ENCODE assay signal across 24 cellular contexts in the genomic region with DNA sequence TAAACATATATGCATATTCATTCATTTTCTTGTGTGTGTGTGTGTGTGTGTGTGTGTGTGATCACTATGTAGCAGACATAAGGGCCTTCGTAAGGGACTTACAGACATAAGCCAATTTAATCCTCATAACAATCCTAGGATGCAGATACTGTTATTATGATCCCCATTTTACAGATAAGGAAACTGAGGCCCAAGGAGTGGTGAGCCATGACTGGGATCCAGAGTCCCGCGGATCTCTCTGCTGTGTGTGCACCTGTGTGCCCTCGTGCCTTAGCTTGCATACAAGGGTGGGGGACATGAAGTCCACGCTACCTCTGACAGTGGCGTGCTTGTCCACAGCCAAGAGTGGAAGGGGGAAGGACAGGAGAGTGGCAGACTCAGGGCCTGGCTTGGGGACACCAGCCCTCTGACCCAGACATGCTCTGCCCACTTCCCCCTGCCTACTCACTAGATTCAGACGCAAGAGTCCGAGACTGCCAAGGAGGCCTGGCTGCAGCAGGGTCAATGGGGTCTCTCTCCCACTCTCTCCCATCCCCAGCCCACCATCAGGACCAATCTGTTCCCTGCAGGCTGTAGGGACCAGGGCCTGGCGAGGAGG. TPM values are rescaled to one million over a fixed set of nuclear protein-coding genes. Genes with fewer than 3 reads are reported as not detected.
DNase-seq lines count a peak whose midpoint lies in the region; ATAC-seq and TF ChIP-seq lines count a peak whose summit lies in the region.
"Had no signal": no experiment of that assay in that cellular context is flagged by ENCODE, and none has a peak within 500 bp of the region (broad histone marks: within the 10 kb centered on the region; RNA-seq: fewer than 3 reads in every experiment).

No MANE protein-coding gene starts in this region.

- no peaks in the 10 kb centered on the region for H3K9me3 ChIP-seq in T-helper 17 cell (ENCODE audit: control insufficient read depth, low read length, poor library complexity, severe bottlenecking)
- H3K9me3 ChIP-seq in skeletal muscle tissue (ENCODE audit: control insufficient read depth in 3 of 3, low read length in 3 of 3): no peaks in the 10 kb centered on the region
- H3K9me3 ChIP-seq: A549, Peyer's patch had no signal

- no peak overlapping the region for H3K27ac ChIP-seq in skeletal muscle tissue (ENCODE audit: low read depth, low read length)
- H3K27ac ChIP-seq: A549, Peyer's patch had no signal

- H3K27me3 Mint-ChIP-seq in T-helper 17 cell (no peaks in the 10 kb centered on the region), nephron progenitor cell (ENCODE audit: low read depth, poor library complexity) (peaks cover 4% of the 10 kb centered on the region)
- H3K27me3 Mint-ChIP-seq in dendritic cell treated with granulocyte-macrophage colony-stimulating factor and Interleukin-4, amounts not matched to agents 40 ng/mL and 50 ng/mL, for 4 days: peaks cover 34% of the 10 kb centered on the region

- no peak for ATAC-seq in T-helper 17 cell
- no peak for ATAC-seq in GM21576 (IDR thresholded peaks at IDR 0.05; ENCODE audit: unreplicated experiment)
- ATAC-seq in HG02588 (IDR thresholded peaks at IDR 0.05; ENCODE audit: unreplicated experiment): no peak
- no peak for ATAC-seq in GM18505 (IDR thresholded peaks at IDR 0.05; ENCODE audit: unreplicated experiment)

- peak overlapping the region in 2 of 3 donors; percentile 33 to 62 for H3K9ac ChIP-seq in skeletal muscle tissue (ENCODE audit: low read depth in 1 of 3, low read length in 3 of 3)

- no peak overlapping the region for H3K4me3 ChIP-seq in skeletal muscle tissue (ENCODE audit: low read length in 3 of 3)
- H3K4me3 ChIP-seq: A549, Peyer's patch had no signal

- H3K36me3 ChIP-seq in skeletal muscle tissue (ENCODE audit: control insufficient read depth in 3 of 3, insufficient read depth in 3 of 3, low read length in 3 of 3): no peaks in the 10 kb centered on the region
- H3K36me3 ChIP-seq: Peyer's patch had no signal

- no peaks in the 10 kb centered on the region for H3K9me3 Mint-ChIP-seq in dendritic cell treated with granulocyte-macrophage colony-stimulating factor and Interleukin-4, amounts not matched to agents 40 ng/mL and 50 ng/mL, for 4 days
- peaks cover 4% of the 10 kb centered on the region for H3K9me3 Mint-ChIP-seq in nephron progenitor cell

- H3K4me3 Mint-ChIP-seq in T-helper 17 cell (no peak overlapping the region), nephron progenitor cell (peak overlapping the region; percentile 69)
- H3K4me3 Mint-ChIP-seq in dendritic cell treated with granulocyte-macrophage colony-stimulating factor and Interleukin-4, amounts not matched to agents 40 ng/mL and 50 ng/mL, for 4 days: no peak overlapping the region
- H3K4me3 Mint-ChIP-seq: B cell, CD14-positive monocyte had no signal

- no peaks in the 10 kb centered on the region for H3K27me3 ChIP-seq in skeletal muscle tissue (ENCODE audit: control insufficient read depth in 3 of 3, insufficient read depth in 3 of 3, low read length in 3 of 3)
- H3K27me3 ChIP-seq: Peyer's patch had no signal

- H3K4me1 ChIP-seq in skeletal muscle tissue (ENCODE audit: control insufficient read depth in 3 of 3, insufficient read depth in 3 of 3, low read length in 3 of 3): peaks cover 16 to 41% (median 37%) of the 10 kb centered on the region in 3 donors
- H3K4me1 ChIP-seq: Peyer's patch had no signal

- H3K36me3 Mint-ChIP-seq in T-helper 17 cell (ENCODE audit: low read depth) (no peaks in the 10 kb centered on the region), nephron progenitor cell (ENCODE audit: low read depth) (no peaks in the 10 kb centered on the region)
- H3K36me3 Mint-ChIP-seq in dendritic cell treated with granulocyte-macrophage colony-stimulating factor and Interleukin-4, amounts not matched to agents 40 ng/mL and 50 ng/mL, for 4 days (ENCODE audit: low read depth): no peaks in the 10 kb centered on the region
- H3K36me3 Mint-ChIP-seq: CD14-positive monocyte had no signal

- H3K27ac Mint-ChIP-seq in T-helper 17 cell (peak overlapping the region; percentile 88), nephron progenitor cell (peak overlapping the region; percentile 92)
- H3K27ac Mint-ChIP-seq in dendritic cell treated with granulocyte-macrophage colony-stimulating factor and Interleukin-4, amounts not matched to agents 40 ng/mL and 50 ng/mL, for 4 days: peak overlapping the region; percentile 45
- H3K27ac Mint-ChIP-seq: B cell had no signal

- intact Hi-C loops in dendritic cell treated with granulocyte-macrophage colony-stimulating factor and Interleukin-4, amounts not matched to agents 40 ng/mL and 50 ng/mL, for 4 days (cut with micrococcal nuclease): no loop called here

- no peak for TF ChIP-seq POLR2A in GM18505 (IDR thresholded peaks at IDR 0.05; ENCODE audit: borderline replicate concordance, extremely low read depth, insufficient read depth, insufficient read length)

- H3K4me1 Mint-ChIP-seq in T-helper 17 cell (peaks cover 11% of the 10 kb centered on the region), nephron progenitor cell (peaks cover 60% of the 10 kb centered on the region)
- peaks cover 23% of the 10 kb centered on the region for H3K4me1 Mint-ChIP-seq in dendritic cell treated with granulocyte-macrophage colony-stimulating factor and Interleukin-4, amounts not matched to agents 40 ng/mL and 50 ng/mL, for 4 days (ENCODE audit: low read depth)
- H3K4me1 Mint-ChIP-seq: CD14-positive monocyte had no signal

- DNase-seq in T-helper 17 cell (no peak), nephron progenitor cell (no peak), NK-92 (lab: John Stamatoyannopoulos, UW; ENCODE audit: unreplicated experiment) (no peak)
- DNase-seq: DMS53, EL, GF-D8, KG1, NCI-H1092 treated with DMSO at 0.1 percent for 48 hours, NCI-H1436 treated with DMSO at 0.1 percent for 48 hours, NCI-H1930, NCI-H345, NCI-H524, NCI-H774, Peyer's patch had no signal

- TF ChIP-seq CTCF in nephron progenitor cell (IDR thresholded peaks at IDR 0.05): no peak

RNA-seq across cellular contexts. Expression of gene SMTNL2, which starts 9.8 kb away (rescaled TPM):
- not detected for total RNA-seq in T-helper 17 cell
- 74.1 TPM for total RNA-seq in skeletal muscle tissue
- total RNA-seq: B cell, OCI-LY7 had no signal

RNA-seq across cellular contexts. Expression of gene GGT6, which starts 14.2 kb away (rescaled TPM):
- not detected for total RNA-seq in T-helper 17 cell
- not detected for total RNA-seq in skeletal muscle tissue
- total RNA-seq: B cell, H4, OCI-LY7 had no signal

RNA-seq across cellular contexts. Expression of gene MYBBP1A, which starts 19.4 kb away (rescaled TPM):
- total RNA-seq in T-helper 17 cell (10 to 100 TPM; 63.8 to 64.4 TPM), skeletal muscle tissue (30.3 TPM)

Comparison
In these comparisons a context has a peak if more than half of its experiments do, and no peak if none do; other contexts are left out.
1. RNA of gene SMTNL2, which starts 9.8 kb away (total RNA-seq): 74.1 TPM in skeletal muscle tissue (single experiment); not detected in T-helper 17 cell; every median in the first group is over 10 times any median in the second.
2. Peak in every context shown above with its lines, with median percentiles within 50 percentile points of each other: H3K27ac Mint-ChIP-seq.